10 cellular contexts compared by ENCODE assay signal in genomic region chr22:42397332-42398246, GRCh38. TPM values are rescaled to one million over a fixed set of nuclear protein-coding genes. Genes with fewer than 3 reads are reported as not detected.
DNase-seq lines count a peak whose midpoint lies in the region; ATAC-seq and TF ChIP-seq lines count a peak whose summit lies in the region.
"Had no signal": no experiment of that assay in that cellular context is flagged by ENCODE, and none has a peak within 500 bp of the region (broad histone marks: within the 10 kb centered on the region; RNA-seq: fewer than 3 reads in every experiment).

No MANE protein-coding gene starts in this region.

- H3K27ac ChIP-seq in right atrium auricular region (peak overlapping the region; percentile 10 to 55), aorta (ENCODE audit: low read depth in 1 of 2, low read length in 2 of 2) (no peak overlapping the region)

- no peak for DNase-seq in natural killer cell
- DNase-seq in natural killer cell treated with Interleukin-12 subunit alpha and Interleukin-12 subunit beta and Interleukin-15 and Interleukin-18, amount 100 ng/mL, for 72 hours (ENCODE audit: low spot score) = no peak
- peak; percentile 54 for DNase-seq in SIG-M5 treated with dmso at 0.1 percent for 504 hours (lab: John Stamatoyannopoulos, UW; ENCODE audit: unreplicated experiment)
- DNase-seq in right atrium auricular region (ENCODE audit: low spot score) = peak; percentile 69
- peak in 1 of 2 donors; percentile 79 for DNase-seq in aorta
- DNase-seq in HuH-7 (ENCODE audit: low spot score) = no peak
- DNase-seq in NCI-H345 (lab: John Stamatoyannopoulos, UW) = no peak
- DNase-seq in activated CD8-positive, alpha-beta memory T cell treated with anti-CD3 and anti-CD28 coated beads, Interleukin-2, amount 10 ng/mL, durations not matched to agents 7 days and 5 days = no peak
- DNase-seq: activated gamma-delta T cell treated with Interleukin-2 at 50 U/mL for 16 hours had no signal

- H3K4me3 ChIP-seq in right atrium auricular region (no peak overlapping the region), aorta (ENCODE audit: low read length in 2 of 2) (no peak overlapping the region)

- CTCF ChIA-PET in activated CD8-positive, alpha-beta memory T cell treated with anti-CD3 and anti-CD28 coated beads, Interleukin-2, amount 10 ng/mL, durations not matched to agents 7 days and 5 days (lab: Charles Lee) = interaction anchor here (0.5 to 1.4 kb wide), 2 partner anchors 48 to 228 kb away, joined by 3 read pairs; no protein-coding TSS in a partner anchor

- no peaks in the 10 kb centered on the region for H3K36me3 Mint-ChIP-seq in natural killer cell
- no peaks in the 10 kb centered on the region for H3K36me3 Mint-ChIP-seq in natural killer cell treated with Interleukin-12 subunit alpha and Interleukin-12 subunit beta and Interleukin-15 and Interleukin-18, amount 100 ng/mL, for 72 hours
- H3K36me3 Mint-ChIP-seq in activated CD8-positive, alpha-beta memory T cell treated with anti-CD3 and anti-CD28 coated beads, Interleukin-2, amount 10 ng/mL, durations not matched to agents 7 days and 5 days = no peaks in the 10 kb centered on the region

- no peaks in the 10 kb centered on the region for H3K4me1 ChIP-seq in right atrium auricular region
- no peaks in the 10 kb centered on the region for H3K4me1 ChIP-seq in aorta (ENCODE audit: control insufficient read depth in 1 of 2, insufficient read depth in 2 of 2, low read length in 2 of 2)

- H3K27me3 ChIP-seq in right atrium auricular region = no peaks in the 10 kb centered on the region
- H3K27me3 ChIP-seq in aorta (ENCODE audit: control insufficient read depth in 1 of 2, insufficient read depth in 2 of 2, low read length in 1 of 2) = no peaks in the 10 kb centered on the region

- H3K27me3 Mint-ChIP-seq in natural killer cell (ENCODE audit: low read depth in 2 of 2) = peaks cover 0 to 5% of the 10 kb centered on the region in 2 donors
- peaks cover 2 to 5% of the 10 kb centered on the region in 2 donors for H3K27me3 Mint-ChIP-seq in natural killer cell treated with Interleukin-12 subunit alpha and Interleukin-12 subunit beta and Interleukin-15 and Interleukin-18, amount 100 ng/mL, for 72 hours
- H3K27me3 Mint-ChIP-seq in activated CD8-positive, alpha-beta memory T cell treated with anti-CD3 and anti-CD28 coated beads, Interleukin-2, amount 10 ng/mL, durations not matched to agents 7 days and 5 days = peaks cover 2% of the 10 kb centered on the region

- no peak overlapping the region for H3K4me3 Mint-ChIP-seq in natural killer cell
- H3K4me3 Mint-ChIP-seq in natural killer cell treated with Interleukin-12 subunit alpha and Interleukin-12 subunit beta and Interleukin-15 and Interleukin-18, amount 100 ng/mL, for 72 hours = no peak overlapping the region
- no peak overlapping the region for H3K4me3 Mint-ChIP-seq in activated CD8-positive, alpha-beta memory T cell treated with anti-CD3 and anti-CD28 coated beads, Interleukin-2, amount 10 ng/mL, durations not matched to agents 7 days and 5 days

- ATAC-seq in natural killer cell (peak; percentile 29 to 64 (median 43)), aorta (ENCODE audit: low FRiP score) (peak; percentile 12)
- ATAC-seq in natural killer cell treated with Interleukin-12 subunit alpha and Interleukin-12 subunit beta and Interleukin-15 and Interleukin-18, amount 100 ng/mL, for 72 hours = no peak
- ATAC-seq in activated CD8-positive, alpha-beta memory T cell treated with anti-CD3 and anti-CD28 coated beads, Interleukin-2, amount 10 ng/mL, durations not matched to agents 7 days and 5 days = no peak

- TF ChIP-seq CTCF in natural killer cell (IDR thresholded peaks at IDR 0.05) (no peak), right atrium auricular region (IDR thresholded peaks at IDR 0.05) (no peak)

- H3K36me3 ChIP-seq in right atrium auricular region = no peaks in the 10 kb centered on the region
- H3K36me3 ChIP-seq in aorta (ENCODE audit: control insufficient read depth in 1 of 2, insufficient read depth in 2 of 2, low read length in 1 of 2) = no peaks in the 10 kb centered on the region

- no peaks in the 10 kb centered on the region for H3K9me3 Mint-ChIP-seq in natural killer cell
- no peaks in the 10 kb centered on the region for H3K9me3 Mint-ChIP-seq in natural killer cell treated with Interleukin-12 subunit alpha and Interleukin-12 subunit beta and Interleukin-15 and Interleukin-18, amount 100 ng/mL, for 72 hours
- no peaks in the 10 kb centered on the region for H3K9me3 Mint-ChIP-seq in activated CD8-positive, alpha-beta memory T cell treated with anti-CD3 and anti-CD28 coated beads, Interleukin-2, amount 10 ng/mL, durations not matched to agents 7 days and 5 days (ENCODE audit: low read depth)

- intact Hi-C loops in natural killer cell (cut with micrococcal nuclease) (no loop called here), aorta (cut with DNase I) (no loop called here)

- peaks cover 0 to 12% of the 10 kb centered on the region in 2 donors for H3K4me1 Mint-ChIP-seq in natural killer cell
- H3K4me1 Mint-ChIP-seq in natural killer cell treated with Interleukin-12 subunit alpha and Interleukin-12 subunit beta and Interleukin-15 and Interleukin-18, amount 100 ng/mL, for 72 hours (ENCODE audit: low read depth in 2 of 2) = peaks cover 0 to 5% of the 10 kb centered on the region in 2 donors
- H3K4me1 Mint-ChIP-seq in activated CD8-positive, alpha-beta memory T cell treated with anti-CD3 and anti-CD28 coated beads, Interleukin-2, amount 10 ng/mL, durations not matched to agents 7 days and 5 days = peaks cover 11% of the 10 kb centered on the region

- 71 to 73% methylated on average over 15 of the region's 15 CpGs for WGBS in aorta, 2 donors

- peak overlapping the region in 1 of 2 donors; percentile 33 for H3K27ac Mint-ChIP-seq in natural killer cell
- H3K27ac Mint-ChIP-seq in natural killer cell treated with Interleukin-12 subunit alpha and Interleukin-12 subunit beta and Interleukin-15 and Interleukin-18, amount 100 ng/mL, for 72 hours = no peak overlapping the region
- no peak overlapping the region for H3K27ac Mint-ChIP-seq in activated CD8-positive, alpha-beta memory T cell treated with anti-CD3 and anti-CD28 coated beads, Interleukin-2, amount 10 ng/mL, durations not matched to agents 7 days and 5 days

- H3K9me3 ChIP-seq in right atrium auricular region (no peaks in the 10 kb centered on the region), aorta (ENCODE audit: control insufficient read depth, low read length) (no peaks in the 10 kb centered on the region)

RNA-seq across cellular contexts. Expression of gene NFAM1, which starts 34.6 kb away (rescaled TPM):
- total RNA-seq in natural killer cell (1 to 10 TPM; 2.4 to 7.8 (median 3.6) TPM), right atrium auricular region (1 to 10 TPM in 1 of 2 donors, under 1 TPM in 1; 0.74 to 3.5 TPM), aorta (10 to 100 TPM in 1 of 2 donors, 1 to 10 TPM in 1; 5.3 to 10.5 TPM)
- under 1 TPM; 0.19 to 0.47 TPM for total RNA-seq in natural killer cell treated with Interleukin-12 subunit alpha and Interleukin-12 subunit beta and Interleukin-15 and Interleukin-18, amount 100 ng/mL, for 72 hours
- 1 to 10 TPM in 1 of 2 donors, under 1 TPM in 1; 0.38 to 2.6 TPM for polyA plus RNA-seq in aorta
- total RNA-seq in activated CD8-positive, alpha-beta memory T cell treated with anti-CD3 and anti-CD28 coated beads, Interleukin-2, amount 10 ng/mL, durations not matched to agents 7 days and 5 days = under 1 TPM in 1 of 2 experiments, not detected in 1; 0.07 TPM
- total RNA-seq: SK-MEL-5 had no signal

Comparison
In these comparisons a context has a peak if more than half of its experiments do, and no peak if none do; other contexts are left out.
1. ATAC-seq: peak in natural killer cell (3 of 3) and aorta (single experiment); none in natural killer cell treated with Interleukin-12 subunit alpha and Interleukin-12 subunit beta and Interleukin-15 and Interleukin-18, amount 100 ng/mL, for 72 hours (0 of 2) and activated CD8-positive, alpha-beta memory T cell treated with anti-CD3 and anti-CD28 coated beads, Interleukin-2, amount 10 ng/mL, durations not matched to agents 7 days and 5 days (single experiment).
2. DNase-seq: peak in SIG-M5 treated with dmso at 0.1 percent for 504 hours (single experiment) and right atrium auricular region (single experiment); none in natural killer cell (single experiment), natural killer cell treated with Interleukin-12 subunit alpha and Interleukin-12 subunit beta and Interleukin-15 and Interleukin-18, amount 100 ng/mL, for 72 hours (single experiment), HuH-7 (single experiment), NCI-H345 (single experiment) and activated CD8-positive, alpha-beta memory T cell treated with anti-CD3 and anti-CD28 coated beads, Interleukin-2, amount 10 ng/mL, durations not matched to agents 7 days and 5 days (single experiment).
3. H3K27ac ChIP-seq: peak in right atrium auricular region (2 of 2); none in aorta (0 of 2).